Comparison of ENCODE assay signal across 8 cellular contexts in the genomic region with DNA sequence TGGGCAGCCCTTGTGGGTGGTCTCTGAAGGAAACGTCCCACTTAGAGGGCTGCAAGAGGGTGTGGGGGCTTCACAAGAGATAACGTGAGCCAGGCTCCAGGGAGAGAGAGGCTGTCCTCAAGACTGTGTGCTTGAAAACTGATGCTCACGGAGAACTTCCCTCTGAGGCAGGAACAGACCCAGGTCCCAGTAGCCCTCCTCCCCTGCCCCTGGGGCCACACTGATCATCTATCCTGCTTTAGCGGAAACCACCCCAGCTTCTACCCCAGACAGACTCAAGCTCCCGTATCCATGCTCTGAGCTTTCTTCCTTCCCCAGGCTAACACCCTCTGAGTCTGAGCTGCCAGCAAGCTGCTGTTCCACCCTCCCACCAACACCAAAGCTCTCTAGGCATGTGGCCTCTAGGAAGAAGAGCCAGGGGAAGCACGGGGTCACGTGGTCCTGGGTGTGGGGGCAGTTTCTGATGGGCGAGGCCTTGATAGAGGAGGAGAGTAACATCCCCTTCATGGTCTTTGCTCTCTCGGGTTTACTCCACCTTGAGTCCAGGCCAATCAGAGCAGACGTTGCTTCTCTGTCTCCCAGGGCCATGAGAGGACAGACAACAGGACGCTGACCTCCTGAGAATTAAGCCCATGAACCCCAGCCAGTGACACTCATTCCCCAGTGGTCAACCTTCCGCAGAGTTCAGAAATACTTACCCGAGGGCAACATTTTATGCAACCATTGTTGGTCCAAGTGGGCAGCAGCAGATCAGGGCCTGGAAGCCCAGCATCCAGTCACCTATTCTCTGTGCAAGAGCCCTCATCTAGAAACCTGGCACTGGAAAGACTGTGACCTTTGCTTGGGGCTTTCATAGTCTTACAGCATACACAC. TPM values are rescaled to one million over a fixed set of nuclear protein-coding genes. Genes with fewer than 3 reads are reported as not detected.
A peak's percentile ranks its signal among the peaks of the same experiment; 100 is the strongest.
DNase-seq lines count a peak whose midpoint lies in the region; ATAC-seq, FAIRE-seq and TF ChIP-seq lines count a peak whose summit lies in the region.

No MANE protein-coding gene starts in this region.

- DNase-seq in AG04450 (ENCODE audit: low read depth, low spot score) (no peak), NCI-H510A treated with DMSO at 0.1 percent for 48 hours (lab: John Stamatoyannopoulos, UW) (peak; percentile 77), germinal center (ENCODE audit: low spot score) (peak; percentile 63), posterior vena cava (ENCODE audit: low spot score) (peak; percentile 90), HTR-8/SVneo (ENCODE audit: insufficient read length, low spot score) (no peak)
- peak; percentile 35 for DNase-seq in activated T-cell treated with anti-CD3 and anti-CD28 coated beads, Interleukin-2, amount 50 U/mL, for 4 hours

- no peaks in the 10 kb centered on the region; the same call in 1 of the 2 replicates for H3K9me3 ChIP-seq in AG04450 (ENCODE audit: control insufficient read depth, insufficient read depth, low read length)

- peaks cover 14% of the 10 kb centered on the region for H3K36me3 Mint-ChIP-seq in activated T-cell treated with anti-CD3 and anti-CD28 coated beads, Interleukin-2, amount 50 U/mL, for 4 hours (ENCODE audit: insufficient read depth)

- peak overlapping the region; percentile 97 for H3K4me3 Mint-ChIP-seq in activated T-cell treated with anti-CD3 and anti-CD28 coated beads, Interleukin-2, amount 50 U/mL, for 4 hours

- H3K27me3 Mint-ChIP-seq in activated T-cell treated with anti-CD3 and anti-CD28 coated beads, Interleukin-2, amount 50 U/mL, for 4 hours (ENCODE audit: low read depth) = no peaks in the 10 kb centered on the region

- no peak for TF ChIP-seq CTCF in AG04450 (IDR thresholded peaks at IDR 0.05; ENCODE audit: low read depth, low read length)

- intact Hi-C loops in posterior vena cava (cut with DNase I) = no loop called here

- no peaks in the 10 kb centered on the region for H3K9me3 Mint-ChIP-seq in activated T-cell treated with anti-CD3 and anti-CD28 coated beads, Interleukin-2, amount 50 U/mL, for 4 hours

- no peaks in the 10 kb centered on the region for H3K27me3 ChIP-seq in AG04450 (ENCODE audit: control insufficient read depth, insufficient read depth, low read length)

- ATAC-seq in GM18511 (IDR thresholded peaks at IDR 0.05; ENCODE audit: unreplicated experiment) (peak; percentile 75), HG02885 (IDR thresholded peaks at IDR 0.05; ENCODE audit: poor library complexity, unreplicated experiment) (peak; percentile 75)
- peak; percentile 20 for ATAC-seq in activated T-cell treated with anti-CD3 and anti-CD28 coated beads, Interleukin-2, amount 50 U/mL, for 4 hours

- peak overlapping the region; percentile 83 for H3K4me3 ChIP-seq in AG04450 (ENCODE audit: low read depth, low read length)

- H3K4me1 Mint-ChIP-seq in activated T-cell treated with anti-CD3 and anti-CD28 coated beads, Interleukin-2, amount 50 U/mL, for 4 hours (ENCODE audit: low read depth) = peaks cover 27% of the 10 kb centered on the region

- no peak for FAIRE-seq in HTR-8/SVneo (lab: Jason Lieb, UNC)

- CTCF ChIA-PET in AG04450 (lab: Charles Lee) = interaction anchor here (8.4 to 9.9 kb wide), 2 partner anchors 11 to 38 kb away, joined by 196 to 212 read pairs; no protein-coding TSS in a partner anchor

- peak overlapping the region; percentile 68 for H3K27ac ChIP-seq in AG04450 (ENCODE audit: low read depth, low read length)

- POLR2A ChIA-PET in AG04450 (lab: Yijun Ruan, JAX) = interaction anchor here (1.0 to 3.1 kb wide), 4 partner anchors 10 to 37 kb away, joined by 3 to 36 read pairs (median 4); a partner anchor contains a TSS

RNA-seq across cellular contexts. Expression of a gene that starts 1.3 kb away (rescaled TPM):
- 47.0 and 59.9 TPM in 2 replicates for polyA plus RNA-seq in AG04450 (2011; rRNA removed)
- 69.2 and 97.4 TPM in 2 replicates for polyA minus RNA-seq in AG04450 (2011; rRNA and poly(A)+ RNA removed)
- 10 to 100 TPM; 38.7 to 69.4 (median 47.9) TPM for total RNA-seq in activated T-cell treated with anti-CD3 and anti-CD28 coated beads, Interleukin-2, amount 50 U/mL, for 4 hours
- total RNA-seq in posterior vena cava = 10 to 100 TPM; 18.8 to 27.4 TPM

RNA-seq across cellular contexts. Expression of a gene that starts 19.1 kb away (rescaled TPM):
- polyA plus RNA-seq in AG04450 (2011; rRNA removed) = 29.7 and 32.5 TPM in 2 replicates
- polyA minus RNA-seq in AG04450 (2011; rRNA and poly(A)+ RNA removed) = 35.4 and 43.4 TPM in 2 replicates
- total RNA-seq in activated T-cell treated with anti-CD3 and anti-CD28 coated beads, Interleukin-2, amount 50 U/mL, for 4 hours = 10 to 100 TPM; 45.7 to 57.6 (median 50.7) TPM
- 10 to 100 TPM; 32.2 to 37.1 TPM for total RNA-seq in posterior vena cava

RNA-seq across cellular contexts. Expression of a gene that starts 19.3 kb away (rescaled TPM):
- polyA plus RNA-seq in AG04450 (2011; rRNA removed) = 0.41 and 0.46 TPM in 2 replicates
- 0.23 and 0.83 TPM in 2 replicates for polyA minus RNA-seq in AG04450 (2011; rRNA and poly(A)+ RNA removed)
- 1 to 10 TPM; 1.2 to 2.3 (median 1.4) TPM for total RNA-seq in activated T-cell treated with anti-CD3 and anti-CD28 coated beads, Interleukin-2, amount 50 U/mL, for 4 hours
- total RNA-seq in posterior vena cava = 1 to 10 TPM; 1.1 to 1.4 TPM

RNA-seq across cellular contexts. Expression of a gene that starts 24.1 kb away (rescaled TPM):
- not detected in 2 replicates for polyA plus RNA-seq in AG04450 (2011; rRNA removed)
- not detected in 2 replicates for polyA minus RNA-seq in AG04450 (2011; rRNA and poly(A)+ RNA removed)
- not detected for total RNA-seq in activated T-cell treated with anti-CD3 and anti-CD28 coated beads, Interleukin-2, amount 50 U/mL, for 4 hours
- total RNA-seq in posterior vena cava = 1 to 10 TPM in 1 of 2 donors, under 1 TPM in 1; 0.32 to 1.3 TPM

RNA-seq across cellular contexts. Expression of a gene that starts 35.0 kb away (rescaled TPM):
- 0.07 TPM in 1 of 2 replicates, not detected in the other for polyA plus RNA-seq in AG04450 (2011; rRNA removed)
- not detected in 2 replicates for polyA minus RNA-seq in AG04450 (2011; rRNA and poly(A)+ RNA removed)
- total RNA-seq in activated T-cell treated with anti-CD3 and anti-CD28 coated beads, Interleukin-2, amount 50 U/mL, for 4 hours = 1 to 10 TPM in 1 of 3 donors, under 1 TPM in 2; 0.38 to 1.3 (median 0.69) TPM
- total RNA-seq in posterior vena cava = under 1 TPM in 1 of 2 donors, not detected in 1; 0.38 TPM

Comparison
In these comparisons a context has a peak if more than half of its experiments do, and no peak if none do; other contexts are left out.
1. DNase-seq: peak in NCI-H510A treated with DMSO at 0.1 percent for 48 hours (single experiment), activated T-cell treated with anti-CD3 and anti-CD28 coated beads, Interleukin-2, amount 50 U/mL, for 4 hours (single experiment), germinal center (single experiment) and posterior vena cava (single experiment); none in AG04450 (single experiment) and HTR-8/SVneo (single experiment).
2. ATAC-seq: peak in every context shown above with its lines; median percentile 75 in GM18511; 75 in HG02885; 20 in activated T-cell treated with anti-CD3 and anti-CD28 coated beads, Interleukin-2, amount 50 U/mL, for 4 hours.